Comparison of ENCODE assay signal across 12 cellular contexts in the genomic region with DNA sequence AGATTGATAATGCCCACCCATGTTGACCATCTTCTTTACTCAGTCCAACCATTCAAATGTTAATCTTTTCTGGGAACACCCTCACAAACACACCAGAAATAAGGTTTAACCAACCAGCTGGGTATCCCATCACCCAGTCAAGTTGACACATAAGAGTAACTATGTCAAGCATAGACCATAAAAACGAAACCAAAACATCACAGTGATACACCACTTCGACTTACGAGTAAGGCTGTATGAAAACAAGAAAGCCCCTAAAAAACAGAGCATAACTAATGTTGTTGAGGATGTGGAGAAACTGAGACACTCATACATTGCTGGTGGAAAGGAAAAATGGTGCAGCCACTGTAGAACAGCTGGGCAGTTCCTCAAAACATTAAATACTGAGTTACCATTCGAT. TPM values are rescaled to one million over a fixed set of nuclear protein-coding genes. Genes with fewer than 3 reads are reported as not detected.
DNase-seq lines count a peak whose midpoint lies in the region; ATAC-seq, FAIRE-seq and TF ChIP-seq lines count a peak whose summit lies in the region.
"Had no signal": no experiment of that assay in that cellular context is flagged by ENCODE, and none has a peak within 500 bp of the region (broad histone marks: within the 10 kb centered on the region; RNA-seq: fewer than 3 reads in every experiment).

No MANE protein-coding gene starts in this region.

- TF ChIP-seq RAD21 in K562 (CRISPR knock-in tag; conservative IDR thresholded peaks at IDR 0.05 in 1 of 2, IDR thresholded peaks at IDR 0.05 in 1 of 2), result no peak

- intact Hi-C loops in K562 (cut with micrococcal nuclease), result no loop called here
- intact Hi-C loops in kidney (cut with DNase I), result no loop called here
- intact Hi-C loops in left colon (cut with DNase I, micrococcal nuclease), result no loop called here

- POLR2A ChIA-PET in K562 (lab: Yijun Ruan, JAX), result no interaction called here

- no peak overlapping the region for H3K4me3 ChIP-seq in K562
- H3K4me3 ChIP-seq in kidney (ENCODE audit: low read length in 2 of 2), result no peak overlapping the region
- H3K4me3 ChIP-seq: prostate gland had no signal

- no peak overlapping the region for H2AFZ ChIP-seq in K562 (ENCODE audit: low read depth, low read length)

- TF ChIP-seq EP300 in K562 (IDR thresholded peaks at IDR 0.05; ENCODE audit: low read length), result no peak

- H3K9me1 ChIP-seq in K562 (ENCODE audit: control insufficient read depth, insufficient read depth, low read length), result no peaks in the 10 kb centered on the region

- TF ChIP-seq POLR2A in K562 (conservative IDR thresholded peaks at IDR 0.05), result no peak

- no peaks in the 10 kb centered on the region for H3K27me3 ChIP-seq in K562 (ENCODE audit: control insufficient read depth in 2 of 2, insufficient read depth in 2 of 2, low read length in 2 of 2)

- BruUV-seq in K562 (replicated peaks; lab: Mats Ljungman, UMichigan), result no TSS peak

- 47% methylated on average over 4 of the region's 4 CpGs for WGBS in K562 (ENCODE audit: insufficient coverage, low coverage, missing lambda C conversion rate)

- H3K4me2 ChIP-seq in K562 (ENCODE audit: insufficient read depth, low read length), result no peak overlapping the region

- in situ Hi-C loops in K562 (cut with MboI), result no loop called here

- no peaks in the 10 kb centered on the region for H3K36me3 ChIP-seq in K562 (ENCODE audit: control insufficient read depth, insufficient read depth, low read length)
- no peaks in the 10 kb centered on the region for H3K36me3 ChIP-seq in kidney (ENCODE audit: control insufficient read depth in 1 of 2, insufficient read depth in 2 of 2, low read length in 2 of 2)
- H3K36me3 ChIP-seq: prostate gland had no signal

- FAIRE-seq in K562 (lab: Jason Lieb, UNC) (peak; percentile 15), kidney (lab: Jason Lieb, UNC) (no peak)
- FAIRE-seq: astrocyte had no signal

- ATAC-seq in GM18511 (IDR thresholded peaks at IDR 0.05; ENCODE audit: unreplicated experiment) (peak; percentile 47), GM21390 (IDR thresholded peaks at IDR 0.05; ENCODE audit: unreplicated experiment) (peak; percentile 58), HG03175 (IDR thresholded peaks at IDR 0.05; ENCODE audit: unreplicated experiment) (peak; percentile 69), K562 (no peak), left colon (no peak)
- ATAC-seq: esophagus mucosa had no signal

- CTCF ChIA-PET in K562 (lab: Yijun Ruan, JAX; ENCODE audit: low intra/inter-chr PET ratio), result no interaction called here

- H3K79me2 ChIP-seq in K562 (ENCODE audit: control insufficient read depth, insufficient read depth, low read length), result no peaks in the 10 kb centered on the region

- H3K27ac ChIP-seq in K562 (ENCODE audit: extremely low read depth, low read depth, low read length), result no peak overlapping the region
- H3K27ac ChIP-seq in kidney (ENCODE audit: low read depth in 2 of 2, low read length in 2 of 2), result no peak overlapping the region
- H3K27ac ChIP-seq: prostate gland had no signal

- H3K9ac ChIP-seq in K562 (ENCODE audit: insufficient read depth in 1 of 2, low read depth in 2 of 2, low read length in 2 of 2) (no peak overlapping the region), kidney (ENCODE audit: low read length in 2 of 2) (no peak overlapping the region)

- no peaks in the 10 kb centered on the region for H3K9me3 ChIP-seq in K562 (replicated peaks; ENCODE audit: control insufficient read depth, insufficient read depth, low read depth, low read length)
- no peaks in the 10 kb centered on the region for H3K9me3 ChIP-seq in kidney (ENCODE audit: control insufficient read depth in 1 of 2, low read length in 2 of 2)
- H3K9me3 ChIP-seq: prostate gland had no signal

- H4K20me1 ChIP-seq in K562 (replicated peaks; ENCODE audit: control insufficient read depth, insufficient read depth, low read length), result no peaks in the 10 kb centered on the region

- TF ChIP-seq CTCF in K562 (IDR thresholded peaks at IDR 0.05 in 2 of 3, conservative IDR thresholded peaks at IDR 0.05 in 1 of 3; ENCODE audit: insufficient read depth in 2 of 3, low read depth in 1 of 3, low read length in 3 of 3), result no peak
- no peak for TF ChIP-seq CTCF in kidney (IDR thresholded peaks at IDR 0.05; ENCODE audit: borderline replicate concordance, extremely low read depth, insufficient read depth)

- H3K4me1 ChIP-seq in K562 (replicated peaks in 1 of 2; ENCODE audit: control insufficient read depth in 2 of 2, insufficient read depth in 2 of 2, low read length in 2 of 2) (no peaks in the 10 kb centered on the region), kidney (ENCODE audit: control insufficient read depth in 1 of 2, insufficient read depth in 1 of 2, low read depth in 1 of 2, low read length in 2 of 2) (no peaks in the 10 kb centered on the region)
- H3K4me1 ChIP-seq: prostate gland had no signal

- no peak for DNase-seq in K562 (ENCODE audit: extremely low read depth in 1 of 4, low spot score in 3 of 4)
- DNase-seq in kidney, result no peak
- DNase-seq in left colon, result no peak
- no peak for DNase-seq in NCI-H2029 (lab: John Stamatoyannopoulos, UW)
- no peak for DNase-seq in iPS-NIHi11 (ENCODE audit: low spot score)
- DNase-seq: NCI-H69 had no signal

TF ChIP-seq in K562, 482 proteins besides CTCF, POLR2A, EP300 and RAD21 (continues in another document):
- TF ChIP-seq, protein P1, sequence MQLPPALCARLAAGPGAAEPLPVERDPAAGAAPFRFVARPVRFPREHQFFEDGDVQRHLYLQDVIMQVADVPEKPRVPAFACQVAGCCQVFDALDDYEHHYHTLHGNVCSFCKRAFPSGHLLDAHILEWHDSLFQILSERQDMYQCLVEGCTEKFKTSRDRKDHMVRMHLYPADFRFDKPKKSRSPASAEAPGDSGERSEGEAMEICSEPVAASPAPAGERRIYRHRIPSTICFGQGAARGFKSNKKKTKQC (CRISPR knock-in tag; IDR thresholded peaks at IDR 0.05), result no peak
- no peak for TF ChIP-seq ZBTB1 (CRISPR knock-in tag; IDR thresholded peaks at IDR 0.05; ENCODE audit: borderline replicate concordance, low read depth)
- TF ChIP-seq ZNF589 (CRISPR knock-in tag; IDR thresholded peaks at IDR 0.05; ENCODE audit: low read depth), result no peak
- TF ChIP-seq KAT2B (IDR thresholded peaks at IDR 0.05; ENCODE audit: low read depth, low read length), result no peak
- TF ChIP-seq ZNF444 (CRISPR knock-in tag; IDR thresholded peaks at IDR 0.05), result no peak
- TF ChIP-seq, protein P2, sequence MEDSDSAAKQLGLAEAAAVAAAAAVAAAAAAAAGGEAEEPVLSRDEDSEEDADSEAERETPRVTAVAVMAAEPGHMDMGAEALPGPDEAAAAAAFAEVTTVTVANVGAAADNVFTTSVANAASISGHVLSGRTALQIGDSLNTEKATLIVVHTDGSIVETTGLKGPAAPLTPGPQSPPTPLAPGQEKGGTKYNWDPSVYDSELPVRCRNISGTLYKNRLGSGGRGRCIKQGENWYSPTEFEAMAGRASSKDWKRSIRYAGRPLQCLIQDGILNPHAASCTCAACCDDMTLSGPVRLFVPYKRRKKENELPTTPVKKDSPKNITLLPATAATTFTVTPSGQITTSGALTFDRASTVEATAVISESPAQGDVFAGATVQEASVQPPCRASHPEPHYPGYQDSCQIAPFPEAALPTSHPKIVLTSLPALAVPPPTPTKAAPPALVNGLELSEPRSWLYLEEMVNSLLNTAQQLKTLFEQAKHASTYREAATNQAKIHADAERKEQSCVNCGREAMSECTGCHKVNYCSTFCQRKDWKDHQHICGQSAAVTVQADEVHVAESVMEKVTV (CRISPR knock-in tag; IDR thresholded peaks at IDR 0.05), result no peak
- no peak for TF ChIP-seq SRSF1 (IDR thresholded peaks at IDR 0.05; ENCODE audit: low read depth, low read length)
- TF ChIP-seq BHLHE40 (IDR thresholded peaks at IDR 0.05; ENCODE audit: low read length), result no peak
- no peak for TF ChIP-seq ZNF140 (CRISPR knock-in tag; IDR thresholded peaks at IDR 0.05)
- TF ChIP-seq ZC3H4 (CRISPR knock-in tag; IDR thresholded peaks at IDR 0.05; ENCODE audit: borderline replicate concordance), result no peak
- TF ChIP-seq ZBTB9 (CRISPR knock-in tag; IDR thresholded peaks at IDR 0.05), result no peak

RNA-seq across cellular contexts. Expression of gene SLC35F5, which starts 57.4 kb away (rescaled TPM):
- total RNA-seq in K562 (2011; cell fraction: chromatin; rRNA removed; ENCODE audit: low replicate concordance), result 83.3 and 173 TPM in 2 replicates
- 52.5 and 55.1 TPM in 2 replicates for total RNA-seq in K562 (2011; cell fraction: nucleolus; rRNA removed)
- total RNA-seq in K562 (2011; cell fraction: nucleoplasm; rRNA removed), result 101 and 197 TPM in 2 replicates
- total RNA-seq in K562 (2014; rRNA removed), result 26.4 and 27.6 TPM in 2 replicates
- 46.4 and 52.4 TPM in 2 replicates for total RNA-seq in K562 (2014; rRNA removed; fragmentation: Illumina TruSeq; extraction: Trizol)
- 44.9 and 45.5 TPM in 2 replicates for total RNA-seq in K562 (2015; rRNA removed; fragmentation: Illumina TruSeq; extraction: Trizol)
- 32.3 and 32.9 TPM in 2 replicates for total RNA-seq in K562 (2021)
- polyA plus RNA-seq in K562 (2011; rRNA removed), result 36.8 and 50.7 TPM in 2 replicates
- 13.2 and 19.2 TPM in 2 replicates for polyA plus RNA-seq in K562 (2011; cell fraction: cytosol; rRNA removed)
- 27.4 and 38.1 TPM in 2 replicates for polyA plus RNA-seq in K562 (2011; cell fraction: nucleus; rRNA removed)
- 13.1 and 14.0 TPM in 2 replicates for polyA plus RNA-seq in K562 (2012)
- 28.6 and 30.5 TPM in 2 replicates for polyA plus RNA-seq in K562 (2014; fragmentation: Illumina TruSeq; extraction: Trizol)
- polyA plus RNA-seq in K562 (2014; fragmentation: Nextera tagmentation; extraction: Ambion mirVana), result 1 to 10 TPM; 4.9 to 7.4 TPM
- 21.3 and 22.7 TPM in 2 replicates for polyA plus RNA-seq in K562 (2014; rRNA removed)
- polyA minus RNA-seq in K562 (2011; rRNA and poly(A)+ RNA removed), result 77.0 and 85.0 TPM in 2 replicates
- polyA minus RNA-seq in K562 (2011; cell fraction: cytosol; rRNA and poly(A)+ RNA removed), result 31.1 and 45.5 TPM in 2 replicates
- 59.1 and 92.5 TPM in 2 replicates for polyA minus RNA-seq in K562 (2011; cell fraction: nucleus; rRNA and poly(A)+ RNA removed)
- 198 TPM for total RNA-seq in kidney
- 49.9 TPM for polyA plus RNA-seq in kidney (ENCODE audit: insufficient read depth, low read depth, low replicate concordance)
- 100 to 1,000 TPM; 130 to 132 TPM for total RNA-seq in left colon

Comparison
In these comparisons a context has a peak if more than half of its experiments do, and no peak if none do; other contexts are left out.
1. ATAC-seq: peak in GM18511 (single experiment), GM21390 (single experiment) and HG03175 (single experiment); none in K562 (single experiment) and left colon (single experiment).